ENCODE assay signal across 16 cellular contexts in genomic region chr4:163395758-163396157, GRCh38. TPM values are rescaled to one million over a fixed set of nuclear protein-coding genes. Genes with fewer than 3 reads are reported as not detected.
DNase-seq lines count a peak whose midpoint lies in the region; ATAC-seq and TF ChIP-seq lines count a peak whose summit lies in the region.
"Had no signal": no experiment of that assay in that cellular context is flagged by ENCODE, and none has a peak within 500 bp of the region (broad histone marks: within the 10 kb centered on the region; RNA-seq: fewer than 3 reads in every experiment).

No MANE protein-coding gene starts in this region.

- H3K27me3 ChIP-seq in AG04450 (ENCODE audit: control insufficient read depth, insufficient read depth, low read length), result no peaks in the 10 kb centered on the region
- H3K27me3 ChIP-seq in GM23248 (replicated peaks; ENCODE audit: insufficient read depth), result no peaks in the 10 kb centered on the region
- no peaks in the 10 kb centered on the region for H3K27me3 ChIP-seq in hepatocyte
- no peaks in the 10 kb centered on the region for H3K27me3 ChIP-seq in gastroesophageal sphincter
- H3K27me3 ChIP-seq: uterus had no signal

- no peaks in the 10 kb centered on the region for H4K20me1 ChIP-seq in GM23248 (ENCODE audit: insufficient read depth)
- H4K20me1 ChIP-seq in hepatocyte (ENCODE audit: insufficient read depth, poor library complexity, severe bottlenecking), result no peaks in the 10 kb centered on the region

- H3K27ac Mint-ChIP-seq in activated CD8-positive, alpha-beta memory T cell treated with anti-CD3 and anti-CD28 coated beads, Interleukin-2, amount 10 ng/mL, durations not matched to agents 7 days and 5 days, result no peak overlapping the region
- H3K27ac Mint-ChIP-seq: naive B cell had no signal

- H3K4me1 ChIP-seq in GM23248 (ENCODE audit: insufficient read depth), result 0 out of 2 replicates have a peak, but pooled peaks cover 3% of the 10 kb centered on the region
- H3K4me1 ChIP-seq in hepatocyte (ENCODE audit: insufficient read depth), result no peaks in the 10 kb centered on the region
- no peaks in the 10 kb centered on the region for H3K4me1 ChIP-seq in gastroesophageal sphincter
- H3K4me1 ChIP-seq: uterus had no signal

- H3K4me3 ChIP-seq in AG04450 (ENCODE audit: low read depth, low read length) (peak overlapping the region; percentile 11; the same call in 1 of the 2 replicates), GM23248 (peak overlapping the region; percentile 59), hepatocyte (no peak overlapping the region), gastroesophageal sphincter (no peak overlapping the region)
- H3K4me3 ChIP-seq: uterus had no signal

- DNase-seq in AG04450 (ENCODE audit: low read depth, low spot score) (no peak), GM23248 (no peak), SW480 (ENCODE audit: low spot score) (peak; percentile 1), hepatocyte (ENCODE audit: low spot score) (no peak), Kasumi-1 (lab: John Stamatoyannopoulos, UW) (no peak)
- no peak for DNase-seq in activated CD8-positive, alpha-beta memory T cell treated with anti-CD3 and anti-CD28 coated beads, Interleukin-2, amount 10 ng/mL, durations not matched to agents 7 days and 5 days
- DNase-seq: activated CD8-positive, alpha-beta memory T cell treated with anti-CD3 and anti-CD28 coated beads, Interleukin-2, amount 50 U/mL, for 4 hours; aorta; naive B cell; NCI-H2029 treated with DMSO at 0.1 percent for 48 hours; T-helper 9 cell; uterus had no signal

- peak overlapping the region; percentile 75 for H2AFZ ChIP-seq in GM23248
- H2AFZ ChIP-seq in hepatocyte, result no peak overlapping the region

- TF ChIP-seq POLR2A in gastroesophageal sphincter (IDR thresholded peaks at IDR 0.05), result no peak

- no peak overlapping the region for H3K4me3 Mint-ChIP-seq in activated CD8-positive, alpha-beta memory T cell treated with anti-CD3 and anti-CD28 coated beads, Interleukin-2, amount 10 ng/mL, durations not matched to agents 7 days and 5 days
- H3K4me3 Mint-ChIP-seq: naive B cell had no signal

- no peaks in the 10 kb centered on the region for H3K9me3 Mint-ChIP-seq in activated CD8-positive, alpha-beta memory T cell treated with anti-CD3 and anti-CD28 coated beads, Interleukin-2, amount 10 ng/mL, durations not matched to agents 7 days and 5 days (ENCODE audit: low read depth)

- H3F3A ChIP-seq in GM23248 (ENCODE audit: insufficient read depth), result no peaks in the 10 kb centered on the region

- TF ChIP-seq EP300 in gastroesophageal sphincter (IDR thresholded peaks at IDR 0.05), result no peak

- peak overlapping the region; percentile 49 for H3K4me2 ChIP-seq in GM23248 (ENCODE audit: unreplicated experiment)
- H3K4me2 ChIP-seq in hepatocyte, result peak overlapping the region; percentile 37

- WGBS in GM23248 (ENCODE audit: low coverage in 1 of 2, low lambda C conversion rate in 2 of 2, missing lambda C conversion rate in 2 of 2), 2 experiments, result 28 to 31% methylated on average over 5 of the region's 5 CpGs
- WGBS in hepatocyte (ENCODE audit: low lambda C conversion rate, missing lambda C conversion rate), result 82% methylated on average over 5 of the region's 5 CpGs
- WGBS in gastroesophageal sphincter (ENCODE audit: low coverage in 1 of 2), 2 donors, result 64% methylated on average over 5 of the region's 5 CpGs

- H3K79me2 ChIP-seq in GM23248 (ENCODE audit: insufficient read depth) (no peaks in the 10 kb centered on the region), hepatocyte (no peaks in the 10 kb centered on the region)

- TF ChIP-seq CTCF in AG04450 (IDR thresholded peaks at IDR 0.05; ENCODE audit: low read depth, low read length) (no peak), hepatocyte (IDR thresholded peaks at IDR 0.05; ENCODE audit: poor library complexity) (no peak), gastroesophageal sphincter (IDR thresholded peaks at IDR 0.05) (no peak)

- H3K36me3 Mint-ChIP-seq in activated CD8-positive, alpha-beta memory T cell treated with anti-CD3 and anti-CD28 coated beads, Interleukin-2, amount 10 ng/mL, durations not matched to agents 7 days and 5 days, result no peaks in the 10 kb centered on the region
- H3K36me3 Mint-ChIP-seq: naive B cell had no signal

- H3K4me1 Mint-ChIP-seq in activated CD8-positive, alpha-beta memory T cell treated with anti-CD3 and anti-CD28 coated beads, Interleukin-2, amount 10 ng/mL, durations not matched to agents 7 days and 5 days, result no peaks in the 10 kb centered on the region
- H3K4me1 Mint-ChIP-seq: naive B cell had no signal

- H3K9me2 ChIP-seq in GM23248 (ENCODE audit: insufficient read depth), result no peaks in the 10 kb centered on the region
- H3K9me2 ChIP-seq in hepatocyte (replicated peaks; ENCODE audit: insufficient read depth), result no peaks in the 10 kb centered on the region

- CTCF ChIA-PET in AG04450 (lab: Charles Lee), result no interaction called here
- CTCF ChIA-PET in activated CD8-positive, alpha-beta memory T cell treated with anti-CD3 and anti-CD28 coated beads, Interleukin-2, amount 10 ng/mL, durations not matched to agents 7 days and 5 days (lab: Charles Lee), result no interaction called here

- H3K27ac ChIP-seq in AG04450 (ENCODE audit: low read depth, low read length) (no peak overlapping the region), GM23248 (no peak overlapping the region), hepatocyte (no peak overlapping the region), gastroesophageal sphincter (no peak overlapping the region)
- H3K27ac ChIP-seq: uterus had no signal

- no peaks in the 10 kb centered on the region for H3K36me3 ChIP-seq in GM23248 (ENCODE audit: low read depth)
- no peaks in the 10 kb centered on the region for H3K36me3 ChIP-seq in hepatocyte (replicated peaks; ENCODE audit: insufficient read depth, low read depth)
- H3K36me3 ChIP-seq in gastroesophageal sphincter, result no peaks in the 10 kb centered on the region
- H3K36me3 ChIP-seq: uterus had no signal

- POLR2A ChIA-PET in AG04450 (lab: Yijun Ruan, JAX), result no interaction called here

- H3K9me3 ChIP-seq in AG04450 (ENCODE audit: control insufficient read depth, insufficient read depth, low read length) (no peaks in the 10 kb centered on the region), GM23248 (ENCODE audit: low read depth) (no peaks in the 10 kb centered on the region), hepatocyte (ENCODE audit: low read depth) (no peaks in the 10 kb centered on the region), gastroesophageal sphincter (no peaks in the 10 kb centered on the region)
- H3K9me3 ChIP-seq: uterus had no signal

- in situ Hi-C loops in GM23248 (cut with MboI), result no loop called here

- H3K27me3 Mint-ChIP-seq in activated CD8-positive, alpha-beta memory T cell treated with anti-CD3 and anti-CD28 coated beads, Interleukin-2, amount 10 ng/mL, durations not matched to agents 7 days and 5 days, result no peaks in the 10 kb centered on the region

- no peak overlapping the region for H3K9ac ChIP-seq in GM23248

- no peak for ATAC-seq in activated CD8-positive, alpha-beta memory T cell treated with anti-CD3 and anti-CD28 coated beads, Interleukin-2, amount 10 ng/mL, durations not matched to agents 7 days and 5 days
- ATAC-seq in gastroesophageal sphincter (no peak), GM18870 (IDR thresholded peaks at IDR 0.05; ENCODE audit: unreplicated experiment) (no peak)
- ATAC-seq: HCT116 had no signal

RNA-seq across cellular contexts. Expression of gene NPY5R, which starts 52.1 kb away (rescaled TPM):
- polyA plus RNA-seq in AG04450 (2011; rRNA removed) (not detected in 2 replicates), GM23248 (2016; fragmentation: Nextera tagmentation; extraction: Ambion mirVana) (not detected in 2 replicates), hepatocyte (0.46 and 0.72 TPM in 2 replicates)
- not detected in 2 replicates for polyA minus RNA-seq in AG04450 (2011; rRNA and poly(A)+ RNA removed)
- not detected in 2 replicates for total RNA-seq in GM23248 (2014; rRNA removed; shearing (Covaris generic))
- total RNA-seq in hepatocyte (0.30 and 0.44 TPM in 2 replicates), gastroesophageal sphincter (under 1 TPM in 2 of 4 donors, not detected in 2; 0.12 to 0.16 TPM)
- not detected for total RNA-seq in activated CD8-positive, alpha-beta memory T cell treated with anti-CD3 and anti-CD28 coated beads, Interleukin-2, amount 10 ng/mL, durations not matched to agents 7 days and 5 days
- total RNA-seq: OCI-LY7 had no signal

Comparison
In these comparisons a context has a peak if more than half of its experiments do, and no peak if none do; other contexts are left out.
1. H3K4me3 ChIP-seq: peak in AG04450 (single experiment) and GM23248 (single experiment); none in hepatocyte (single experiment) and gastroesophageal sphincter (0 of 2).